Comparison of ENCODE assay signal across 27 cellular contexts in genomic region chr10:22531441-22531840, GRCh38.
"Had no signal": no experiment of that assay in that cellular context is flagged by ENCODE, and none has a peak within 500 bp of the region (broad histone marks: within the 10 kb centered on the region; RNA-seq: fewer than 3 reads in every experiment).

No MANE protein-coding gene starts in this region.

- H3K4me3 ChIP-seq: hepatocyte, lower lobe of right lung, pancreas, prostate gland, sigmoid colon, spleen, suprapubic skin, thoracic aorta, tibial artery, upper lobe of right lung had no signal

- H3K27me3 ChIP-seq: hepatocyte, pancreas, sigmoid colon, spleen, suprapubic skin, tibial artery, upper lobe of right lung had no signal

- H3K27ac ChIP-seq: hepatocyte, lower lobe of right lung, pancreas, prostate gland, sigmoid colon, spleen, suprapubic skin, thoracic aorta, tibial artery, upper lobe of right lung had no signal

- FAIRE-seq: keratinocyte, pancreas, small intestine, urothelium cell line had no signal

- ATAC-seq: left cardiac atrium; left lobe of liver; lower lobe of right lung; naive thymus-derived CD8-positive, alpha-beta T cell; pancreas; right cardiac atrium; stimulated activated effector memory CD8-positive, alpha-beta T cell treated with anti-CD3 and anti-CD28 coated beads, Interleukin-12 subunit alpha, Interleukin-12 subunit beta, amount 100 ng/mL, for 72 hours; upper lobe of right lung had no signal

- H3K4me2 ChIP-seq: hepatocyte had no signal

- DNase-seq: kidney glomerular epithelial cell; left cardiac atrium; lower lobe of right lung; mammary epithelial cell; mesenchymal stem cell; naive thymus-derived CD8-positive, alpha-beta T cell; nucleus accumbens; pancreas; posterior cingulate gyrus; retina; right cardiac atrium; sigmoid colon; small intestine; spleen; stimulated activated CD4-positive, alpha-beta T cell treated with anti-CD3 and anti-CD28 coated beads, Interleukin-4, amount 100 ng/mL, for 24 hours; stimulated activated naive CD4-positive, alpha-beta T cell; tibial artery; trophoblast cell; upper lobe of right lung had no signal

- H3K36me3 ChIP-seq: pancreas, prostate gland, sigmoid colon, upper lobe of right lung had no signal

- H3K79me2 ChIP-seq: hepatocyte had no signal

- H2AFZ ChIP-seq: hepatocyte had no signal

- H3K9me3 ChIP-seq: lower lobe of right lung, prostate gland, sigmoid colon, suprapubic skin had no signal

- H3K4me1 ChIP-seq: lower lobe of right lung, pancreas, prostate gland, sigmoid colon, spleen, suprapubic skin, tibial artery, upper lobe of right lung had no signal
